ENCODE assay signal across 8 cellular contexts in the genomic region with DNA sequence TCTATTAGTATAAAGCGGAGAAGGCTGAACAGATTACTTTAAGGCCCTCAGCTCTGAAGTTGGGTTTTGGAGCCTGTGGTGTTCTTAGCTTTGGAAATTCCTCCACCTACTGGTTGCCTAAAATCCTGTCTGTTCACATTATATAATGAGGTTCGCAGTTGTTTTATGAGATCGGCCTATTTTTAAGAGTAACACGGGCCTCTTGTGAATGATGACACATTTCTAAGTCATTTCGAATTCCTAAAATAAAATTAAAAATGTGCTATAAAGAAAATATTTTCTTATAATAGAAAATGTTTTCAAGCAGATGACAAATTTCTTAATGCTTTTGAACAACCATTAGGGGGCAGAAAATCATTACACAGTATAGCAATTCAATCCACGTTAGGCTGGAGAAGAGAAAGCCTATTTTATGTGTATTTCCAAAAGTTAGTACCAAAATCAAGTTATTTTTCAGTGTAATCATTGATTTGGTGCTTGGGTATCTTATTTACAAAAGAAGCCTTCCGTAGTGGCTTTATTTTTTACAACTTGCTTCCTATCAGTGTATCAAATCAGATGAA. TPM values are rescaled to one million over a fixed set of nuclear protein-coding genes. Genes with fewer than 3 reads are reported as not detected.
DNase-seq lines count a peak whose midpoint lies in the region; ATAC-seq and TF ChIP-seq lines count a peak whose summit lies in the region.

No MANE protein-coding gene starts in this region.

- no peaks in the 10 kb centered on the region for H3K36me3 Mint-ChIP-seq in effector memory CD8-positive, alpha-beta T cell (ENCODE audit: insufficient read depth)

- peak; percentile 49 for ATAC-seq in GM21515 (IDR thresholded peaks at IDR 0.05; ENCODE audit: unreplicated experiment)
- peak; percentile 65 for ATAC-seq in effector memory CD8-positive, alpha-beta T cell (replicated peaks)

- H3K36me3 ChIP-seq in MM.1S (replicated peaks; ENCODE audit: insufficient read depth, low read length): no peaks in the 10 kb centered on the region
- H3K36me3 ChIP-seq in mesendoderm (ENCODE audit: control insufficient read depth, insufficient read depth, low read length): no peaks in the 10 kb centered on the region
- no peaks in the 10 kb centered on the region for H3K36me3 ChIP-seq in tibial nerve

- H3K27ac ChIP-seq in MM.1S (ENCODE audit: low read length) (no peak overlapping the region), mesendoderm (ENCODE audit: low read depth, low read length) (no peak overlapping the region), tibial nerve (peak overlapping the region; percentile 30 to 75 (median 50))

- no peak for TF ChIP-seq POLR2A in tibial nerve (IDR thresholded peaks at IDR 0.05)

- no peaks in the 10 kb centered on the region for H3K79me1 ChIP-seq in mesendoderm (ENCODE audit: low read length)

- peak in 1 of 2 donors; percentile 4 for TF ChIP-seq EP300 in tibial nerve (IDR thresholded peaks at IDR 0.05)

- TF ChIP-seq CTCF in MM.1S (IDR thresholded peaks at IDR 0.05; ENCODE audit: low read length) (peak; percentile 61), tibial nerve (IDR thresholded peaks at IDR 0.05) (peak; percentile 71 to 94 (median 82))

- no peak overlapping the region for H2BK15ac ChIP-seq in mesendoderm (replicated peaks; ENCODE audit: low read depth)

- H4K5ac ChIP-seq in mesendoderm (ENCODE audit: low read length): no peak overlapping the region

- H3K9me3 ChIP-seq in MM.1S (replicated peaks; ENCODE audit: insufficient read depth, low read length) (no peaks in the 10 kb centered on the region), tibial nerve (no peaks in the 10 kb centered on the region)

- peaks cover 2 to 8% of the 10 kb centered on the region in 2 donors for H3K4me1 Mint-ChIP-seq in effector memory CD8-positive, alpha-beta T cell (ENCODE audit: low read depth in 2 of 2)

- WGBS in mesendoderm (ENCODE audit: extremely low coverage, insufficient coverage, low lambda C conversion rate): no CpG with 5 or more reads among the region's 7 CpGs
- WGBS in tibial nerve, 2 donors: 5 to 7% methylated on average over 7 of the region's 7 CpGs

- no peak overlapping the region for H3K27ac Mint-ChIP-seq in effector memory CD8-positive, alpha-beta T cell

- H3K4me3 ChIP-seq in MM.1S (ENCODE audit: low read length): no peak overlapping the region
- no peak overlapping the region for H3K4me3 ChIP-seq in mesendoderm (ENCODE audit: low read length)
- peak overlapping the region in 2 of 4 donors; percentile 1 to 4 for H3K4me3 ChIP-seq in tibial nerve

- H3K4ac ChIP-seq in mesendoderm (ENCODE audit: low read depth, low read length): no peak overlapping the region

- H3K79me2 ChIP-seq in MM.1S (ENCODE audit: low read length) (no peaks in the 10 kb centered on the region), mesendoderm (ENCODE audit: control insufficient read depth, insufficient read depth, low read length) (no peaks in the 10 kb centered on the region)

- H2BK120ac ChIP-seq in mesendoderm (ENCODE audit: low read depth, low read length): no peak overlapping the region

- no peaks in the 10 kb centered on the region for H3K9me2 ChIP-seq in MM.1S (replicated peaks; ENCODE audit: insufficient read depth, low read length)

- no peak overlapping the region for H3K4me3 Mint-ChIP-seq in effector memory CD8-positive, alpha-beta T cell

- H3K27me3 ChIP-seq in MM.1S (replicated peaks; ENCODE audit: insufficient read depth, low read length) (no peaks in the 10 kb centered on the region), mesendoderm (ENCODE audit: insufficient read depth, low read length, poor library complexity) (no peaks in the 10 kb centered on the region), tibial nerve (no peaks in the 10 kb centered on the region)

- H4K8ac ChIP-seq in mesendoderm (ENCODE audit: low read depth, low read length): no peak overlapping the region

- no peak overlapping the region for H2AK5ac ChIP-seq in mesendoderm (ENCODE audit: low read length)

- H2AFZ ChIP-seq in MM.1S (ENCODE audit: low read length): no peak overlapping the region

- H3K4me1 ChIP-seq in MM.1S (ENCODE audit: low read length) (no peaks in the 10 kb centered on the region), mesendoderm (ENCODE audit: control insufficient read depth, low read depth, low read length) (no peaks in the 10 kb centered on the region), tibial nerve (peaks cover 0 to 20% (median 3%) of the 10 kb centered on the region in 4 donors)

- H3K9me3 Mint-ChIP-seq in effector memory CD8-positive, alpha-beta T cell: no peaks in the 10 kb centered on the region

- H3K23ac ChIP-seq in mesendoderm (ENCODE audit: low read length): no peak overlapping the region

- H3K18ac ChIP-seq in mesendoderm (ENCODE audit: low read length): no peak overlapping the region

- peak; percentile 68 for DNase-seq in DMS 273 treated with DMSO at 0.1 percent for 48 hours (lab: John Stamatoyannopoulos, UW)
- peak; percentile 42 for DNase-seq in MM.1S
- peak; percentile 76 for DNase-seq in RPMI7951 (ENCODE audit: low read depth)
- DNase-seq in effector memory CD8-positive, alpha-beta T cell: no peak
- peak; percentile 74 for DNase-seq in mesendoderm
- DNase-seq in tibial nerve (ENCODE audit: low spot score in 2 of 2): peak in 1 of 2 donors; percentile 60
- no peak for DNase-seq in activated CD8-positive, alpha-beta memory T cell treated with anti-CD3 and anti-CD28 coated beads, Interleukin-2, amount 50 U/mL, for 48 hours

- peaks cover 0 to 12% of the 10 kb centered on the region in 2 donors for H3K27me3 Mint-ChIP-seq in effector memory CD8-positive, alpha-beta T cell

- H3K4me2 ChIP-seq in MM.1S (ENCODE audit: low read depth, low read length) (peak overlapping the region; percentile 8; the same call in 1 of the 2 replicates), mesendoderm (ENCODE audit: low read length) (no peak overlapping the region)

- no peak overlapping the region for H3K56ac ChIP-seq in mesendoderm (ENCODE audit: low read length)

- H2BK5ac ChIP-seq in mesendoderm (ENCODE audit: low read length): no peak overlapping the region

- H3F3A ChIP-seq in MM.1S (ENCODE audit: insufficient read depth, low read length): no peaks in the 10 kb centered on the region

- H3K9ac ChIP-seq in MM.1S (ENCODE audit: low read length) (no peak overlapping the region), mesendoderm (ENCODE audit: low read length) (no peak overlapping the region)

- no peaks in the 10 kb centered on the region for H4K20me1 ChIP-seq in MM.1S (ENCODE audit: insufficient read depth, low read length)

RNA-seq across cellular contexts. Expression of a gene that starts 15.8 kb away (rescaled TPM):
- total RNA-seq in RPMI7951 (2014; rRNA removed; shearing (Covaris generic)): 10.6 and 12.1 TPM in 2 replicates
- 6.2 TPM for polyA plus RNA-seq in mesendoderm (2013, experiment 1 of 2)
- 6.5 TPM for polyA plus RNA-seq in mesendoderm (2013, experiment 2 of 2)
- total RNA-seq in tibial nerve: 10 to 100 TPM; 35.6 to 47.6 (median 36.2) TPM

Comparison
In these comparisons a context has a peak if more than half of its experiments do, and no peak if none do; other contexts are left out.
1. DNase-seq: peak in DMS 273 treated with DMSO at 0.1 percent for 48 hours (single experiment), MM.1S (single experiment), RPMI7951 (single experiment) and mesendoderm (single experiment); none in effector memory CD8-positive, alpha-beta T cell (0 of 3) and activated CD8-positive, alpha-beta memory T cell treated with anti-CD3 and anti-CD28 coated beads, Interleukin-2, amount 50 U/mL, for 48 hours (single experiment).
2. H3K27ac ChIP-seq: peak in tibial nerve (4 of 4); none in MM.1S (single experiment) and mesendoderm (single experiment).